In the genomic region with DNA sequence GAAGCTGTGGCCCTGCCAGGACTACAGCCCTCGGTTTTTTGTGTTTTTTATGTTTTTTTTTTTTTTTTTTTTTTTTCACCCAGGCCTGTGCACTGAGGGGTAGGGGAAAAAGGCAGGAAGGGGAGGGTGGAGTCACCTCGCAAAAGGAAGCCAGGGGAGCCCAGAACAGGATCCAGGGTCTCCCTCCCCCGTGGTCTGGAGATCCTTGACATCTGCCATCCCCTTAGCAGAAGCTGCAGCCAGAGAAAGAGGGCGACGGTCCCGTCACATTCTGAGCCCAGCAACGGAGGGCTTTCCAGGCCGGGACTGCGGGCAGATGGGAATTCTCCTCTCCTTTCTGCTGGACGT, we compare ENCODE assay signal across 8 cellular contexts. TPM values are rescaled to one million over a fixed set of nuclear protein-coding genes. Genes with fewer than 3 reads are reported as not detected.
DNase-seq lines count a peak whose midpoint lies in the region; ATAC-seq and TF ChIP-seq lines count a peak whose summit lies in the region.

No MANE protein-coding gene starts in this region.

- no peak overlapping the region for H3K23ac ChIP-seq in trophoblast cell (ENCODE audit: low read length)

- peak overlapping the region; percentile 26 for H2AK5ac ChIP-seq in trophoblast cell (ENCODE audit: low read length)

- TF ChIP-seq CTCF in GM06990 (IDR thresholded peaks at IDR 0.05; ENCODE audit: insufficient read depth, low read length, poor library complexity, severe bottlenecking) (no peak), fibroblast of villous mesenchyme (IDR thresholded peaks at IDR 0.05; ENCODE audit: insufficient read depth, low read depth, low read length) (no peak)

- H3K4me2 ChIP-seq in trophoblast cell (ENCODE audit: low read length): peak overlapping the region; percentile 71

- peaks cover 17% of the 10 kb centered on the region for H3K79me1 ChIP-seq in trophoblast cell (ENCODE audit: low read length)

- no peaks in the 10 kb centered on the region for H3K9me3 ChIP-seq in trophoblast cell (ENCODE audit: insufficient read depth, low read depth, low read length)

- peaks cover 4% of the 10 kb centered on the region for H3K79me2 ChIP-seq in trophoblast cell (ENCODE audit: control insufficient read depth, insufficient read depth, low read length, poor library complexity)

- H3K36me3 Mint-ChIP-seq in T-cell: no peaks in the 10 kb centered on the region

- peak overlapping the region; percentile 67 for H4K12ac ChIP-seq in trophoblast cell (ENCODE audit: low read depth, low read length)

- no peak overlapping the region for H3K9ac ChIP-seq in trophoblast cell (ENCODE audit: low read length)

- peak overlapping the region; percentile 76 for H3K4ac ChIP-seq in trophoblast cell (ENCODE audit: low read depth, low read length)

- peak overlapping the region; percentile 35 for H3K4me3 ChIP-seq in GM06990 (replicated peaks; ENCODE audit: low read depth, low read length)
- peak overlapping the region; percentile 58 for H3K4me3 ChIP-seq in fibroblast of villous mesenchyme (ENCODE audit: low read depth, low read length)
- no peak overlapping the region for H3K4me3 ChIP-seq in trophoblast cell (ENCODE audit: low read depth, low read length)

- POLR2A ChIA-PET in T-cell (lab: Charles Lee): interaction anchor here (0.7 kb wide), 2 partner anchors 22 to 226 kb away, joined by 6 to 8 read pairs; no protein-coding TSS in a partner anchor

- no peak overlapping the region for H3K27ac Mint-ChIP-seq in T-cell

- CTCF ChIA-PET in T-cell (lab: Charles Lee): interaction anchor here (0.5 to 1.1 kb wide), 2 partner anchors 47 to 80 kb away, joined by 4 to 8 read pairs; no protein-coding TSS in a partner anchor

- H3K36me3 ChIP-seq in GM06990 (ENCODE audit: control insufficient read depth, insufficient read depth, low read length): no peaks in the 10 kb centered on the region
- no peaks in the 10 kb centered on the region for H3K36me3 ChIP-seq in trophoblast cell (ENCODE audit: control insufficient read depth in 1 of 2, insufficient read depth in 2 of 2, low read length in 2 of 2)

- H3K4me1 Mint-ChIP-seq in T-cell: peaks cover 9 to 11% (median 11%) of the 10 kb centered on the region in 3 donors

- peaks cover 8% of the 10 kb centered on the region in 2 donors for H3K27me3 Mint-ChIP-seq in T-cell

- peak overlapping the region; percentile 75 to 81 (median 79) for H3K4me3 Mint-ChIP-seq in T-cell

- H2AFZ ChIP-seq in trophoblast cell (ENCODE audit: insufficient read depth, low read length, poor library complexity): peak overlapping the region; percentile 82

- peak overlapping the region; percentile 84 for H4K8ac ChIP-seq in trophoblast cell (ENCODE audit: low read depth, low read length)

- H2BK5ac ChIP-seq in trophoblast cell (ENCODE audit: low read depth, low read length, poor library complexity): peak overlapping the region; percentile 95

- no CpG with 5 or more reads among the region's 10 CpGs for WGBS in trophoblast cell (ENCODE audit: extremely low coverage, insufficient coverage, insufficient read length)

- DNase-seq in GM06990 (ENCODE audit: extremely low read depth, insufficient read length) (no peak), T-cell (no peak), fibroblast of villous mesenchyme (ENCODE audit: low read depth) (no peak), trophoblast cell (no peak), NCI-H510A (lab: John Stamatoyannopoulos, UW) (no peak), islet precursor cell (no peak), substantia nigra (lab: John Stamatoyannopoulos, UW) (no peak)
- DNase-seq in activated effector memory CD4-positive, alpha-beta T cell treated with anti-CD3 and anti-CD28 coated beads, Interleukin-2, amount 50 U/mL, for 16 hours: no peak

- H3K14ac ChIP-seq in trophoblast cell (ENCODE audit: low read length): peak overlapping the region; percentile 61

- H3K18ac ChIP-seq in trophoblast cell (ENCODE audit: low read length): peak overlapping the region; percentile 45

- peak overlapping the region; percentile 84 for H2BK120ac ChIP-seq in trophoblast cell (ENCODE audit: insufficient read depth, low read length, poor library complexity)

- H3K27ac ChIP-seq in trophoblast cell (ENCODE audit: low read depth, low read length) (peak overlapping the region; percentile 95), substantia nigra (ENCODE audit: low read depth, low read length, poor library complexity, severe bottlenecking) (no peak overlapping the region)

- peaks cover 15 to 16% of the 10 kb centered on the region in 2 experiments for H3K4me1 ChIP-seq in trophoblast cell (ENCODE audit: control insufficient read depth in 1 of 2, insufficient read depth in 2 of 2, low read length in 2 of 2)

- H3K27me3 ChIP-seq in GM06990 (replicated peaks; ENCODE audit: control insufficient read depth, insufficient read depth, low read length): peaks cover 1% of the 10 kb centered on the region; the same call in 1 of the 2 replicates
- no peaks in the 10 kb centered on the region for H3K27me3 ChIP-seq in trophoblast cell (ENCODE audit: insufficient read depth, low read length)

- peak overlapping the region; percentile 98 for H4K91ac ChIP-seq in trophoblast cell (ENCODE audit: low read depth, low read length)

- H2BK12ac ChIP-seq in trophoblast cell (ENCODE audit: low read length): peak overlapping the region; percentile 63

- H3K9me3 Mint-ChIP-seq in T-cell: no peaks in the 10 kb centered on the region

- ATAC-seq in T-cell (replicated peaks in 1 of 4): no peak

RNA-seq across cellular contexts. Expression of a gene that starts 29.1 kb away (rescaled TPM):
- total RNA-seq in T-cell (under 1 TPM in 1 of 5 donors, not detected in 4; 0.13 TPM), fibroblast of villous mesenchyme (under 0.01 and 0.32 TPM in 2 replicates)
- polyA plus RNA-seq in trophoblast cell (2013): 86.2 and 88.4 TPM in 2 replicates

RNA-seq across cellular contexts. Expression of a gene that starts 49.1 kb away (rescaled TPM):
- total RNA-seq in T-cell (10 to 100 TPM; 10.4 to 21.7 (median 18.3) TPM), fibroblast of villous mesenchyme (0.64 and 1.7 TPM in 2 replicates)
- polyA plus RNA-seq in trophoblast cell (2013): 0.15 and 0.21 TPM in 2 replicates

RNA-seq across cellular contexts. Expression of a gene that starts 49.3 kb away (rescaled TPM):
- 1 to 10 TPM; 4.5 to 6.3 (median 5.0) TPM for total RNA-seq in T-cell
- total RNA-seq in fibroblast of villous mesenchyme: 0.32 TPM in 1 of 2 replicates, not detected in the other
- 0.23 and 0.24 TPM in 2 replicates for polyA plus RNA-seq in trophoblast cell (2013)
